4 cellular contexts compared by ENCODE assay signal in genomic region chr17:76563309-76563708, GRCh38. TPM values are rescaled to one million over a fixed set of nuclear protein-coding genes. Genes with fewer than 3 reads are reported as not detected.
"Had no signal": no experiment of that assay in that cellular context is flagged by ENCODE, and none has a peak within 500 bp of the region (broad histone marks: within the 10 kb centered on the region; RNA-seq: fewer than 3 reads in every experiment).

No MANE protein-coding gene starts in this region.

RNA-seq across cellular contexts. Expression of gene ST6GALNAC2, which starts 22.4 kb away (rescaled TPM):
- total RNA-seq: activated CD4-positive, alpha-beta T cell treated with anti-CD3 and anti-CD28 coated beads, Interleukin-2, amount 10 ng/mL, durations not matched to agents 7 days and 5 days; occipital lobe; temporal lobe had no signal

RNA-seq across cellular contexts. Expression of gene PRCD, which starts 23.5 kb away (rescaled TPM):
- total RNA-seq: activated CD4-positive, alpha-beta T cell treated with anti-CD3 and anti-CD28 coated beads, Interleukin-2, amount 10 ng/mL, durations not matched to agents 7 days and 5 days; activated T-helper 2 cell treated with anti-CD3 and anti-CD28 coated beads, Interferon-gamma antibody, Interleukin-2, Interleukin-4, amounts not matched to agents 10 μg/mL and 5 μg/mL and 100 μg/mL, durations not matched to agents 14 hours and 24 hours and 36 hours had no signal

RNA-seq across cellular contexts. Expression of gene CYGB, which starts 25.8 kb away (rescaled TPM):
- total RNA-seq: activated CD4-positive, alpha-beta T cell treated with anti-CD3 and anti-CD28 coated beads, Interleukin-2, amount 10 ng/mL, durations not matched to agents 7 days and 5 days; activated T-helper 2 cell treated with anti-CD3 and anti-CD28 coated beads, Interferon-gamma antibody, Interleukin-2, Interleukin-4, amounts not matched to agents 10 μg/mL and 5 μg/mL and 100 μg/mL, durations not matched to agents 14 hours and 24 hours and 36 hours had no signal
